Comparison of ENCODE assay signal across 10 cellular contexts in genomic region chr3:152403632-152404066, GRCh38.
DNase-seq lines count a peak whose midpoint lies in the region; ATAC-seq, FAIRE-seq and TF ChIP-seq lines count a peak whose summit lies in the region.
"Had no signal": no experiment of that assay in that cellular context is flagged by ENCODE, and none has a peak within 500 bp of the region (broad histone marks: within the 10 kb centered on the region; RNA-seq: fewer than 3 reads in every experiment).

No MANE protein-coding gene starts in this region.

- peak overlapping the region; percentile 68 to 94 (median 86) for H3K27ac ChIP-seq in heart left ventricle
- peak overlapping the region; percentile 92 for H3K27ac ChIP-seq in psoas muscle

- ATAC-seq in heart left ventricle (peak; percentile 89 to 93 (median 91)), psoas muscle (peak; percentile 80 to 92 (median 86)), HG02884 (IDR thresholded peaks at IDR 0.05; ENCODE audit: unreplicated experiment) (no peak)

- peak overlapping the region; percentile 86 for H3K27ac Mint-ChIP-seq in activated T-helper 1 cell treated with anti-CD3 and anti-CD28 coated beads, Interleukin-12 subunit alpha, Interleukin-12 subunit beta, Interleukin-2, Interleukin-4 antibody, amounts not matched to agents 30 ng/mL and 10 ng/mL and 1 ng/mL, durations not matched to agents 14 hours and 24 hours and 36 hours
- no peak overlapping the region for H3K27ac Mint-ChIP-seq in progenitor cell of endocrine pancreas

- H3K4me3 Mint-ChIP-seq in activated T-helper 1 cell treated with anti-CD3 and anti-CD28 coated beads, Interleukin-12 subunit alpha, Interleukin-12 subunit beta, Interleukin-2, Interleukin-4 antibody, amounts not matched to agents 30 ng/mL and 10 ng/mL and 1 ng/mL, durations not matched to agents 14 hours and 24 hours and 36 hours, result no peak overlapping the region
- no peak overlapping the region for H3K4me3 Mint-ChIP-seq in progenitor cell of endocrine pancreas (ENCODE audit: low read depth)

- H3K4me1 Mint-ChIP-seq in activated T-helper 1 cell treated with anti-CD3 and anti-CD28 coated beads, Interleukin-12 subunit alpha, Interleukin-12 subunit beta, Interleukin-2, Interleukin-4 antibody, amounts not matched to agents 30 ng/mL and 10 ng/mL and 1 ng/mL, durations not matched to agents 14 hours and 24 hours and 36 hours (ENCODE audit: low read depth), result peaks cover 80% of the 10 kb centered on the region
- peaks cover 15% of the 10 kb centered on the region for H3K4me1 Mint-ChIP-seq in progenitor cell of endocrine pancreas (ENCODE audit: low read depth)

- DNase-seq in GM12891 (ENCODE audit: insufficient read length, low spot score) (no peak), heart left ventricle (peak in 4 of 5 donors; percentile 75 to 86 (median 82)), psoas muscle (peak; percentile 73 to 86), epidermal melanocyte (ENCODE audit: insufficient read length, low spot score) (no peak), NCI-H128 (lab: John Stamatoyannopoulos, UW; ENCODE audit: unreplicated experiment) (no peak), progenitor cell of endocrine pancreas (ENCODE audit: low spot score, unreplicated experiment) (no peak)
- no peak for DNase-seq in activated T-helper 1 cell treated with anti-CD3 and anti-CD28 coated beads, Interleukin-12 subunit alpha, Interleukin-12 subunit beta, Interleukin-2, Interleukin-4 antibody, amounts not matched to agents 30 ng/mL and 10 ng/mL and 1 ng/mL, durations not matched to agents 14 hours and 24 hours and 36 hours (ENCODE audit: low spot score)
- DNase-seq: NCI-H146 had no signal

- H3K36me3 ChIP-seq in heart left ventricle (no peaks in the 10 kb centered on the region), psoas muscle (ENCODE audit: insufficient read depth in 1 of 2, low read depth in 1 of 2) (no peaks in the 10 kb centered on the region)
- H3K36me3 ChIP-seq: HAP-1 had no signal

- peaks cover 22% of the 10 kb centered on the region for H3K36me3 Mint-ChIP-seq in activated T-helper 1 cell treated with anti-CD3 and anti-CD28 coated beads, Interleukin-12 subunit alpha, Interleukin-12 subunit beta, Interleukin-2, Interleukin-4 antibody, amounts not matched to agents 30 ng/mL and 10 ng/mL and 1 ng/mL, durations not matched to agents 14 hours and 24 hours and 36 hours (ENCODE audit: low read depth)
- H3K36me3 Mint-ChIP-seq in progenitor cell of endocrine pancreas (ENCODE audit: insufficient read depth), result no peaks in the 10 kb centered on the region

- H3K4me1 ChIP-seq in heart left ventricle, result peaks cover 10 to 88% (median 75%) of the 10 kb centered on the region in 12 donors
- H3K4me1 ChIP-seq in psoas muscle, result peaks cover 79% of the 10 kb centered on the region

- H3K9me3 Mint-ChIP-seq in activated T-helper 1 cell treated with anti-CD3 and anti-CD28 coated beads, Interleukin-12 subunit alpha, Interleukin-12 subunit beta, Interleukin-2, Interleukin-4 antibody, amounts not matched to agents 30 ng/mL and 10 ng/mL and 1 ng/mL, durations not matched to agents 14 hours and 24 hours and 36 hours, result no peaks in the 10 kb centered on the region
- H3K9me3 Mint-ChIP-seq in progenitor cell of endocrine pancreas (ENCODE audit: low read depth), result no peaks in the 10 kb centered on the region

- TF ChIP-seq CTCF in heart left ventricle (IDR thresholded peaks at IDR 0.05), result no peak
- no peak for TF ChIP-seq CTCF in psoas muscle (IDR thresholded peaks at IDR 0.05)
- TF ChIP-seq CTCF in progenitor cell of endocrine pancreas (IDR thresholded peaks at IDR 0.05; ENCODE audit: unreplicated experiment), result no peak

- H3K4me3 ChIP-seq in heart left ventricle (peak overlapping the region in 1 of 12 donors; percentile 17), psoas muscle (peak overlapping the region; percentile 51)
- H3K4me3 ChIP-seq: HAP-1 had no signal

- intact Hi-C loops in activated T-helper 1 cell treated with anti-CD3 and anti-CD28 coated beads, Interleukin-12 subunit alpha, Interleukin-12 subunit beta, Interleukin-2, Interleukin-4 antibody, amounts not matched to agents 30 ng/mL and 10 ng/mL and 1 ng/mL, durations not matched to agents 14 hours and 24 hours and 36 hours (cut with micrococcal nuclease), result loop anchor here (1.0 to 5.0 kb wide), 4 partner anchors 9 to 206 kb away; no protein-coding TSS in a partner anchor
- intact Hi-C loops in heart left ventricle (cut with DNase I), result loop anchor here in 2 of 10 donors (1.0 to 10.0 kb wide), 4 partner anchors 26 to 131 kb away; no protein-coding TSS in a partner anchor
- intact Hi-C loops in psoas muscle (cut with DNase I), result loop anchor here in 1 of 2 donors (2.0 to 5.0 kb wide), 2 partner anchors 17 to 81 kb away; no protein-coding TSS in a partner anchor

- H3K27me3 ChIP-seq in heart left ventricle, result no peaks in the 10 kb centered on the region
- H3K27me3 ChIP-seq in psoas muscle (ENCODE audit: insufficient read depth in 3 of 3, low read length in 2 of 3), result no peaks in the 10 kb centered on the region

- H3K9me3 ChIP-seq in heart left ventricle (no peaks in the 10 kb centered on the region), psoas muscle (no peaks in the 10 kb centered on the region)
- H3K9me3 ChIP-seq: HAP-1 had no signal

- peak; percentile 45 for FAIRE-seq in GM12891 (lab: Jason Lieb, UNC)

- 37 to 43% (median 40%) methylated on average over 2 of the region's 2 CpGs for WGBS in heart left ventricle, 4 donors
- WGBS in psoas muscle, 3 donors, result 13 to 40% (median 25%) methylated on average over 2 of the region's 2 CpGs

- TF ChIP-seq POLR2A in GM12891 (IDR thresholded peaks at IDR 0.05; ENCODE audit: low read depth, low read length) (no peak), heart left ventricle (IDR thresholded peaks at IDR 0.05) (peak in 1 of 2 donors; percentile 36)

- no peaks in the 10 kb centered on the region for H3K27me3 Mint-ChIP-seq in activated T-helper 1 cell treated with anti-CD3 and anti-CD28 coated beads, Interleukin-12 subunit alpha, Interleukin-12 subunit beta, Interleukin-2, Interleukin-4 antibody, amounts not matched to agents 30 ng/mL and 10 ng/mL and 1 ng/mL, durations not matched to agents 14 hours and 24 hours and 36 hours (ENCODE audit: insufficient read depth)
- no peaks in the 10 kb centered on the region for H3K27me3 Mint-ChIP-seq in progenitor cell of endocrine pancreas

TF ChIP-seq in GM12891, 5 proteins besides CTCF, POLR2A, EP300 and RAD21:
- TF ChIP-seq PAX5 (IDR thresholded peaks at IDR 0.05; ENCODE audit: insufficient read depth, low read length, severe bottlenecking) (no peak), POU2F2 (IDR thresholded peaks at IDR 0.05; ENCODE audit: low read depth, low read length) (no peak), SPI1 (IDR thresholded peaks at IDR 0.05; ENCODE audit: low read depth, low read length) (no peak), TAF1 (IDR thresholded peaks at IDR 0.05; ENCODE audit: low read depth, low read length) (no peak), POLR2AphosphoS5 (IDR thresholded peaks at IDR 0.05; ENCODE audit: low read depth, low read length) (no peak)

Comparison
In these comparisons a context has a peak if more than half of its experiments do, and no peak if none do; other contexts are left out.
1. DNase-seq: peak in heart left ventricle (4 of 5) and psoas muscle (2 of 2); none in GM12891 (single experiment), activated T-helper 1 cell treated with anti-CD3 and anti-CD28 coated beads, Interleukin-12 subunit alpha, Interleukin-12 subunit beta, Interleukin-2, Interleukin-4 antibody, amounts not matched to agents 30 ng/mL and 10 ng/mL and 1 ng/mL, durations not matched to agents 14 hours and 24 hours and 36 hours (single experiment), epidermal melanocyte (single experiment), NCI-H128 (single experiment) and progenitor cell of endocrine pancreas (single experiment).